20 cellular contexts compared by ENCODE assay signal in the genomic region with DNA sequence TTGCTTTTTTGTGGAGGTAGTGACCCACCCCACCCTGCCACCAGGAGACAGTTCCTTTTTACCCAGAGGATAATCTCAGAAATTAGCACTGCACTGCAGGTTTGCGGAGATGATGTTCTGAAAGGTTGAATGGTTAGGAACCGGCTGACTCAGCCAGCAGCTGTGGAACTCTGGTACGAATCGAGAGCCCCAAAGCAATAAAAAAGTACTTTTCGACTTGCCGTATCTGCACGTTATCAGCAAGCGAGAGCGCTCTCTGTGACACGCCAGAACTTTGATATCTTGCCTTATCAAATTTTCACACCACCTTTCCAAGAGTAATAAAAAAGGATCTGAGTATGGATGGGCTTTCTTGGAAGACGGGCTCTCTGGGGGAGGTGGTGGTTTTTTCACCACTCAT.
DNase-seq lines count a peak whose midpoint lies in the region; ATAC-seq, FAIRE-seq and TF ChIP-seq lines count a peak whose summit lies in the region.
"Had no signal": no experiment of that assay in that cellular context is flagged by ENCODE, and none has a peak within 500 bp of the region (broad histone marks: within the 10 kb centered on the region; RNA-seq: fewer than 3 reads in every experiment).

No MANE protein-coding gene starts in this region.

- peak; percentile 26 for DNase-seq in DMS79 treated with DMSO at 0.1 percent for 48 hours (lab: John Stamatoyannopoulos, UW)
- DNase-seq in DMS79 (lab: John Stamatoyannopoulos, UW), result no peak
- DNase-seq in mucosa of descending colon, result no peak
- DNase-seq in small intestine, result peak; percentile 80
- DNase-seq: AML-193; Caco-2; Calu3; CD4-positive, alpha-beta T cell; CD8-positive, alpha-beta T cell; GF-D8 had no signal

- H3K4me3 ChIP-seq in mucosa of descending colon (no peak overlapping the region), small intestine (ENCODE audit: low read depth in 1 of 2, low read length in 2 of 2) (no peak overlapping the region)
- H3K4me3 ChIP-seq: A549; BLaER1 treated with 17β-estradiol and CSF1 and Interleukin-3, amounts not matched to agents 10 nM and 100 nM had no signal

- no peaks in the 10 kb centered on the region for H3K9me3 ChIP-seq in mucosa of descending colon
- no peaks in the 10 kb centered on the region for H3K9me3 ChIP-seq in small intestine (ENCODE audit: control insufficient read depth, low read depth)
- H3K9me3 ChIP-seq: A549; BLaER1 treated with 17β-estradiol and CSF1 and Interleukin-3, amounts not matched to agents 10 nM and 100 nM; Caco-2 had no signal

- intact Hi-C loops in mucosa of descending colon (cut with DNase I, micrococcal nuclease), result no loop called here

- H3K27ac ChIP-seq in small intestine (ENCODE audit: low read depth in 1 of 2, low read length in 1 of 2), result no peak overlapping the region
- H3K27ac ChIP-seq: 22Rv1; A549; BLaER1 treated with 17β-estradiol and CSF1 and Interleukin-3, amounts not matched to agents 10 nM and 100 nM; C4-2B had no signal

- WGBS in small intestine, 3 donors, result 12 to 60% (median 46%) methylated on average over 11 of the region's 11 CpGs

- no peak for FAIRE-seq in small intestine (lab: Jason Lieb, UNC)
- FAIRE-seq: A549, D721Med, G401.6, GM12891, GM19239 had no signal

- H3K36me3 ChIP-seq in mucosa of descending colon (ENCODE audit: low read depth), result no peaks in the 10 kb centered on the region
- H3K36me3 ChIP-seq in small intestine (ENCODE audit: control insufficient read depth in 2 of 2, insufficient read depth in 2 of 2, low read length in 2 of 2), result no peaks in the 10 kb centered on the region
- H3K36me3 ChIP-seq: BLaER1 treated with 17β-estradiol and CSF1 and Interleukin-3, amounts not matched to agents 10 nM and 100 nM had no signal

- no peak for TF ChIP-seq CTCF in mucosa of descending colon (IDR thresholded peaks at IDR 0.05)

- H3K4me1 ChIP-seq in mucosa of descending colon (ENCODE audit: low read depth) (no peaks in the 10 kb centered on the region), small intestine (ENCODE audit: control insufficient read depth in 2 of 2, insufficient read depth in 1 of 2, low read depth in 1 of 2, low read length in 1 of 2) (no peaks in the 10 kb centered on the region)
- H3K4me1 ChIP-seq: A549; BLaER1 treated with 17β-estradiol and CSF1 and Interleukin-3, amounts not matched to agents 10 nM and 100 nM had no signal

- ATAC-seq in mucosa of descending colon, result peak; percentile 78
- ATAC-seq in HG03442 (IDR thresholded peaks at IDR 0.05; ENCODE audit: unreplicated experiment), result no peak
- no peak for ATAC-seq in GM18858 (IDR thresholded peaks at IDR 0.05; ENCODE audit: unreplicated experiment)
- ATAC-seq: A549; CD8-positive, alpha-beta T cell had no signal

- peaks cover 0 to 4% of the 10 kb centered on the region in 2 donors for H3K27me3 ChIP-seq in small intestine (ENCODE audit: control insufficient read depth in 2 of 2, insufficient read depth in 2 of 2, low read length in 2 of 2)
- H3K27me3 ChIP-seq: BLaER1 treated with 17β-estradiol and CSF1 and Interleukin-3, amounts not matched to agents 10 nM and 100 nM had no signal

Comparison
In these comparisons a context has a peak if more than half of its experiments do, and no peak if none do; other contexts are left out.
1. DNase-seq: peak in DMS79 treated with DMSO at 0.1 percent for 48 hours (single experiment) and small intestine (single experiment); none in DMS79 (single experiment) and mucosa of descending colon (0 of 3).